ENCODE assay signal across 22 cellular contexts in genomic region chr1:10143961-10144485, GRCh38.
"Had no signal": no experiment of that assay in that cellular context is flagged by ENCODE, and none has a peak within 500 bp of the region (broad histone marks: within the 10 kb centered on the region; RNA-seq: fewer than 3 reads in every experiment).

No MANE protein-coding gene starts in this region.

- H3K27ac ChIP-seq: colonic mucosa, lower lobe of right lung, SJCRH30, suprapubic skin had no signal

- H3K27ac Mint-ChIP-seq: activated B cell treated with CpG ODN at 0.5 μM for 24 hours; activated CD8-positive, alpha-beta T cell treated with anti-CD3 and anti-CD28 coated beads for 36 hours; immature natural killer cell; type B pancreatic cell had no signal

- H3K4me3 Mint-ChIP-seq: activated B cell treated with CpG ODN at 0.5 μM for 24 hours; activated CD8-positive, alpha-beta T cell treated with anti-CD3 and anti-CD28 coated beads for 36 hours; activated T-cell treated with anti-CD3 and anti-CD28 coated beads, Interleukin-2, amount 50 U/mL, for 4 hours; immature natural killer cell; naive thymus-derived CD4-positive, alpha-beta T cell; type B pancreatic cell had no signal

- H3K4me3 ChIP-seq: colonic mucosa, lower lobe of right lung, mucosa of descending colon, SJCRH30, suprapubic skin had no signal

- H3K27me3 Mint-ChIP-seq: activated B cell treated with CpG ODN at 0.5 μM for 24 hours; activated CD8-positive, alpha-beta T cell treated with anti-CD3 and anti-CD28 coated beads for 36 hours; naive thymus-derived CD4-positive, alpha-beta T cell; type B pancreatic cell had no signal

- ATAC-seq: activated CD8-positive, alpha-beta T cell treated with anti-CD3 and anti-CD28 coated beads for 36 hours; activated naive CD4-positive, alpha-beta T cell treated with anti-CD3 and anti-CD28 coated beads, Interleukin-2, amount 50 U/mL, for 72 hours; activated T-cell treated with anti-CD3 and anti-CD28 coated beads, Interleukin-2, amount 50 U/mL, for 4 hours; left cardiac atrium; lower lobe of right lung; mucosa of descending colon; naive thymus-derived CD4-positive, alpha-beta T cell; right cardiac atrium had no signal

- H3K36me3 ChIP-seq: colonic mucosa had no signal

- H3K27me3 ChIP-seq: colonic mucosa, SJCRH30, suprapubic skin had no signal

- H3K9me3 Mint-ChIP-seq: activated B cell treated with CpG ODN at 0.5 μM for 24 hours; activated CD8-positive, alpha-beta T cell treated with anti-CD3 and anti-CD28 coated beads for 36 hours; activated naive CD4-positive, alpha-beta T cell treated with anti-CD3 and anti-CD28 coated beads, Interleukin-2, amount 50 U/mL, for 72 hours; activated T-cell treated with anti-CD3 and anti-CD28 coated beads, Interleukin-2, amount 50 U/mL, for 4 hours; immature natural killer cell; naive thymus-derived CD4-positive, alpha-beta T cell; type B pancreatic cell had no signal

- DNase-seq: activated B cell treated with CpG ODN at 0.5 μM for 24 hours; activated CD4-positive, alpha-beta T cell treated with anti-CD3 and anti-CD28 coated beads for 48 hours; activated CD8-positive, alpha-beta T cell treated with anti-CD3 and anti-CD28 coated beads for 36 hours; activated effector memory CD4-positive, alpha-beta T cell treated with anti-CD3 and anti-CD28 coated beads, Interleukin-2, amount 50 U/mL, for 16 hours; activated T-cell treated with anti-CD3 and anti-CD28 coated beads, Interleukin-2, amount 50 U/mL, for 4 hours; colonic mucosa; effector CD4-positive, alpha-beta T cell; foreskin fibroblast; immature natural killer cell; left cardiac atrium; lower lobe of right lung; mucosa of descending colon; naive thymus-derived CD4-positive, alpha-beta T cell; right cardiac atrium; SJCRH30; small intestine; stimulated activated CD4-positive, alpha-beta T cell treated with anti-CD3 and anti-CD28 coated beads, Interleukin-4, amount 100 ng/mL, for 24 hours; stimulated activated naive CD4-positive, alpha-beta T cell treated with Interleukin-2 at 50 U/mL for 16 hours; T-helper 2 cell had no signal

- H3K4me1 ChIP-seq: colonic mucosa, lower lobe of right lung, SJCRH30, suprapubic skin had no signal

- H3K36me3 Mint-ChIP-seq: activated naive CD4-positive, alpha-beta T cell treated with anti-CD3 and anti-CD28 coated beads, Interleukin-2, amount 50 U/mL, for 72 hours had no signal

- H3K4me1 Mint-ChIP-seq: activated B cell treated with CpG ODN at 0.5 μM for 24 hours; immature natural killer cell; naive thymus-derived CD4-positive, alpha-beta T cell had no signal

- H3K9me3 ChIP-seq: colonic mucosa, lower lobe of right lung, mucosa of descending colon, SJCRH30, suprapubic skin had no signal
